In genomic region chr9:131271506-131271931, GRCh38 we compare ENCODE assay signal across 9 cellular contexts. TPM values are rescaled to one million over a fixed set of nuclear protein-coding genes. Genes with fewer than 3 reads are reported as not detected.
DNase-seq lines count a peak whose midpoint lies in the region; ATAC-seq and TF ChIP-seq lines count a peak whose summit lies in the region.
"Had no signal": no experiment of that assay in that cellular context is flagged by ENCODE, and none has a peak within 500 bp of the region (broad histone marks: within the 10 kb centered on the region; RNA-seq: fewer than 3 reads in every experiment).

No MANE protein-coding gene starts in this region.

- H3K4me1 ChIP-seq in liver (ENCODE audit: control insufficient read depth in 4 of 4, insufficient read depth in 4 of 4, low read length in 3 of 4) (peaks cover 0 to 5% (median under 1%) of the 10 kb centered on the region in 4 donors), tibial nerve (peaks cover 0 to 43% (median 10%) of the 10 kb centered on the region in 4 donors)

- no peak overlapping the region for H3K9ac ChIP-seq in liver (ENCODE audit: low read depth in 1 of 2, low read length in 2 of 2)
- H3K9ac ChIP-seq: neural progenitor cell had no signal

- no peaks in the 10 kb centered on the region for H3K9me3 ChIP-seq in liver (ENCODE audit: control insufficient read depth in 4 of 4, low read length in 3 of 4)
- no peaks in the 10 kb centered on the region for H3K9me3 ChIP-seq in tibial nerve

- TF ChIP-seq CTCF in liver (IDR thresholded peaks at IDR 0.05; ENCODE audit: low read depth, low read length, missing input control) (no peak), tibial nerve (IDR thresholded peaks at IDR 0.05) (no peak)

- no peak for TF ChIP-seq POLR2A in tibial nerve (IDR thresholded peaks at IDR 0.05)

- no peaks in the 10 kb centered on the region for H3K27me3 ChIP-seq in liver (ENCODE audit: control insufficient read depth in 4 of 4, insufficient read depth in 4 of 4, low read length in 3 of 4)
- H3K27me3 ChIP-seq in tibial nerve: peaks cover 0 to 15% of the 10 kb centered on the region in 2 donors

- WGBS in liver: 68% methylated on average over 6 of the region's 6 CpGs
- 69 to 86% methylated on average over 5 to 6 of the region's 6 CpGs for WGBS in tibial nerve, 2 donors

- DNase-seq in activated effector memory CD4-positive, alpha-beta T cell treated with anti-CD3 and anti-CD28 coated beads, Interleukin-2, amount 50 U/mL, for 16 hours: peak; percentile 71
- DNase-seq in activated effector memory CD4-positive, alpha-beta T cell treated with Interleukin-2 at 50 U/mL for 16 hours: no peak
- DNase-seq in activated naive CD4-positive, alpha-beta T cell treated with anti-CD3 and anti-CD28 coated beads, Interleukin-2, amount 50 U/mL, for 16 hours: peak; percentile 41
- DNase-seq in tibial nerve (ENCODE audit: low spot score in 2 of 2) (no peak), ureter (ENCODE audit: low spot score) (no peak)

- H3K27ac ChIP-seq in liver (ENCODE audit: low read depth in 1 of 2, low read length in 2 of 2) (peak overlapping the region; percentile 3 to 32), tibial nerve (peak overlapping the region; percentile 36 to 85 (median 74))
- H3K27ac ChIP-seq: neural progenitor cell had no signal

- no peak for ATAC-seq in HG03039 (IDR thresholded peaks at IDR 0.05; ENCODE audit: unreplicated experiment)
- no peak for ATAC-seq in GM19463 (IDR thresholded peaks at IDR 0.05; ENCODE audit: unreplicated experiment)

- no peak for TF ChIP-seq RAD21 in liver (IDR thresholded peaks at IDR 0.05)

- no peak overlapping the region for H3K4me3 ChIP-seq in liver (ENCODE audit: low read depth in 1 of 3, low read length in 3 of 3)
- H3K4me3 ChIP-seq in tibial nerve: no peak overlapping the region
- H3K4me3 ChIP-seq: neural progenitor cell had no signal

- no peak for TF ChIP-seq EP300 in tibial nerve (IDR thresholded peaks at IDR 0.05)

- H3K36me3 ChIP-seq in liver (ENCODE audit: control insufficient read depth in 4 of 4, insufficient read depth in 3 of 4, low read depth in 1 of 4, low read length in 3 of 4) (no peaks in the 10 kb centered on the region), tibial nerve (no peaks in the 10 kb centered on the region)
- H3K36me3 ChIP-seq: neural progenitor cell had no signal

TF ChIP-seq in liver, 16 proteins besides CTCF, POLR2A, EP300 and RAD21:
- TF ChIP-seq YY1 (IDR thresholded peaks at IDR 0.05): no peak
- TF ChIP-seq FOXA2 (IDR thresholded peaks at IDR 0.05): no peak
- TF ChIP-seq MAX (IDR thresholded peaks at IDR 0.05): no peak
- TF ChIP-seq ZBTB33 (IDR thresholded peaks at IDR 0.05): no peak
- TF ChIP-seq GABPA (IDR thresholded peaks at IDR 0.05 in 1 of 2, conservative IDR thresholded peaks at IDR 0.05 in 1 of 2): no peak
- no peak for TF ChIP-seq TAF1 (conservative IDR thresholded peaks at IDR 0.05)
- no peak for TF ChIP-seq SP1 (IDR thresholded peaks at IDR 0.05)
- TF ChIP-seq JUND (IDR thresholded peaks at IDR 0.05): no peak
- no peak for TF ChIP-seq HNF4G (IDR thresholded peaks at IDR 0.05)
- TF ChIP-seq NR2F2 (IDR thresholded peaks at IDR 0.05): no peak
- TF ChIP-seq FOXA1 (IDR thresholded peaks at IDR 0.05): no peak
- TF ChIP-seq RXRA (IDR thresholded peaks at IDR 0.05): no peak
- TF ChIP-seq, protein P1, sequence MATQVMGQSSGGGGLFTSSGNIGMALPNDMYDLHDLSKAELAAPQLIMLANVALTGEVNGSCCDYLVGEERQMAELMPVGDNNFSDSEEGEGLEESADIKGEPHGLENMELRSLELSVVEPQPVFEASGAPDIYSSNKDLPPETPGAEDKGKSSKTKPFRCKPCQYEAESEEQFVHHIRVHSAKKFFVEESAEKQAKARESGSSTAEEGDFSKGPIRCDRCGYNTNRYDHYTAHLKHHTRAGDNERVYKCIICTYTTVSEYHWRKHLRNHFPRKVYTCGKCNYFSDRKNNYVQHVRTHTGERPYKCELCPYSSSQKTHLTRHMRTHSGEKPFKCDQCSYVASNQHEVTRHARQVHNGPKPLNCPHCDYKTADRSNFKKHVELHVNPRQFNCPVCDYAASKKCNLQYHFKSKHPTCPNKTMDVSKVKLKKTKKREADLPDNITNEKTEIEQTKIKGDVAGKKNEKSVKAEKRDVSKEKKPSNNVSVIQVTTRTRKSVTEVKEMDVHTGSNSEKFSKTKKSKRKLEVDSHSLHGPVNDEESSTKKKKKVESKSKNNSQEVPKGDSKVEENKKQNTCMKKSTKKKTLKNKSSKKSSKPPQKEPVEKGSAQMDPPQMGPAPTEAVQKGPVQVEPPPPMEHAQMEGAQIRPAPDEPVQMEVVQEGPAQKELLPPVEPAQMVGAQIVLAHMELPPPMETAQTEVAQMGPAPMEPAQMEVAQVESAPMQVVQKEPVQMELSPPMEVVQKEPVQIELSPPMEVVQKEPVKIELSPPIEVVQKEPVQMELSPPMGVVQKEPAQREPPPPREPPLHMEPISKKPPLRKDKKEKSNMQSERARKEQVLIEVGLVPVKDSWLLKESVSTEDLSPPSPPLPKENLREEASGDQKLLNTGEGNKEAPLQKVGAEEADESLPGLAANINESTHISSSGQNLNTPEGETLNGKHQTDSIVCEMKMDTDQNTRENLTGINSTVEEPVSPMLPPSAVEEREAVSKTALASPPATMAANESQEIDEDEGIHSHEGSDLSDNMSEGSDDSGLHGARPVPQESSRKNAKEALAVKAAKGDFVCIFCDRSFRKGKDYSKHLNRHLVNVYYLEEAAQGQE (IDR thresholded peaks at IDR 0.05): no peak

RNA-seq across cellular contexts. Expression of gene FAM78A, which starts 4.8 kb away (rescaled TPM):
- 1 to 10 TPM; 2.1 to 6.6 TPM for total RNA-seq in liver
- 1 to 10 TPM in 1 of 2 donors, under 1 TPM in 1; 0.25 to 1.2 TPM for polyA plus RNA-seq in liver
- total RNA-seq in tibial nerve: 1 to 10 TPM; 2.5 to 4.8 (median 4.2) TPM
- total RNA-seq in ureter: 3.3 TPM

RNA-seq across cellular contexts. Expression of gene PLPP7, which starts 18.0 kb away (rescaled TPM):
- total RNA-seq in liver: under 1 TPM; 0.51 to 0.59 TPM
- polyA plus RNA-seq in liver: under 1 TPM in 1 of 2 donors, not detected in 1; 0.18 TPM
- total RNA-seq in tibial nerve: 10 to 100 TPM; 14.4 to 24.6 (median 21.5) TPM
- total RNA-seq in ureter: 3.9 TPM

Comparison
In these comparisons a context has a peak if more than half of its experiments do, and no peak if none do; other contexts are left out.
1. DNase-seq: peak in activated effector memory CD4-positive, alpha-beta T cell treated with anti-CD3 and anti-CD28 coated beads, Interleukin-2, amount 50 U/mL, for 16 hours (single experiment) and activated naive CD4-positive, alpha-beta T cell treated with anti-CD3 and anti-CD28 coated beads, Interleukin-2, amount 50 U/mL, for 16 hours (single experiment); none in activated effector memory CD4-positive, alpha-beta T cell treated with Interleukin-2 at 50 U/mL for 16 hours (single experiment), tibial nerve (0 of 2) and ureter (single experiment).